ENCODE assay signal across 2 cellular contexts in genomic region chr11:78065239-78065638, GRCh38.
TF ChIP-seq lines count a peak whose summit lies in the region.

No MANE protein-coding gene starts in this region.

TF ChIP-seq in liver, 16 proteins besides CTCF, POLR2A, EP300 and RAD21:
- no peak for TF ChIP-seq JUND (IDR thresholded peaks at IDR 0.05)
- TF ChIP-seq TAF1 (conservative IDR thresholded peaks at IDR 0.05): no peak
- no peak for TF ChIP-seq REST (IDR thresholded peaks at IDR 0.05)
- no peak for TF ChIP-seq HNF4G (IDR thresholded peaks at IDR 0.05)
- no peak for TF ChIP-seq FOXA2 (IDR thresholded peaks at IDR 0.05)
- TF ChIP-seq SP1 (IDR thresholded peaks at IDR 0.05): no peak
- TF ChIP-seq EGR1 (IDR thresholded peaks at IDR 0.05; ENCODE audit: low read depth in 2 of 2): no peak
- TF ChIP-seq ZBTB33 (IDR thresholded peaks at IDR 0.05): no peak
- TF ChIP-seq NR2F2 (IDR thresholded peaks at IDR 0.05): no peak
- no peak for TF ChIP-seq ATF3 (IDR thresholded peaks at IDR 0.05)
- TF ChIP-seq HNF4A (conservative IDR thresholded peaks at IDR 0.05): no peak
- no peak for TF ChIP-seq YY1 (IDR thresholded peaks at IDR 0.05)
- TF ChIP-seq RXRA (IDR thresholded peaks at IDR 0.05): no peak
- TF ChIP-seq FOXA1 (IDR thresholded peaks at IDR 0.05): no peak
- TF ChIP-seq MAX (IDR thresholded peaks at IDR 0.05): no peak
- TF ChIP-seq GABPA (IDR thresholded peaks at IDR 0.05 in 1 of 2, conservative IDR thresholded peaks at IDR 0.05 in 1 of 2): no peak
TF ChIP-seq in liver: peak in this region for 0.

TF ChIP-seq in HepG2, 621 proteins besides CTCF, POLR2A, EP300 and RAD21:
- TF ChIP-seq ATF3 (CRISPR knock-in tag; IDR thresholded peaks at IDR 0.05) (no peak), GMEB1 (CRISPR knock-in tag; IDR thresholded peaks at IDR 0.05; ENCODE audit: borderline replicate concordance) (no peak), MAF1 (CRISPR knock-in tag; IDR thresholded peaks at IDR 0.05; ENCODE audit: borderline replicate concordance) (no peak), MYNN (CRISPR knock-in tag; IDR thresholded peaks at IDR 0.05; ENCODE audit: low read depth) (no peak), TOE1 (CRISPR knock-in tag; IDR thresholded peaks at IDR 0.05) (no peak), HBP1 (CRISPR knock-in tag; IDR thresholded peaks at IDR 0.05; ENCODE audit: low read depth) (no peak), ZFX (CRISPR knock-in tag; IDR thresholded peaks at IDR 0.05; ENCODE audit: low read depth) (no peak), PLSCR1 (CRISPR knock-in tag; IDR thresholded peaks at IDR 0.05; ENCODE audit: borderline replicate concordance) (no peak), U2AF1 (optimal IDR thresholded peaks at IDR 0.05; ENCODE audit: low read depth, low read length) (no peak), GABPA (IDR thresholded peaks at IDR 0.05; ENCODE audit: low read depth, low read length) (no peak), GABPA (CRISPR knock-in tag; IDR thresholded peaks at IDR 0.05; ENCODE audit: low read depth) (no peak)
